ENCODE assay signal across 19 cellular contexts in genomic region chr12:109140560-109140959, GRCh38.
"Had no signal": no experiment of that assay in that cellular context is flagged by ENCODE, and none has a peak within 500 bp of the region (broad histone marks: within the 10 kb centered on the region; RNA-seq: fewer than 3 reads in every experiment).

No MANE protein-coding gene starts in this region.

- H3K27me3 ChIP-seq: dorsolateral prefrontal cortex, suprapubic skin, thyroid gland had no signal

- DNase-seq: cortex of kidney; effector CD8-positive, alpha-beta T cell; glutamatergic neuron; immature natural killer cell; naive thymus-derived CD4-positive, alpha-beta T cell; nephron progenitor cell; posterior cingulate gyrus; small intestine; stimulated activated CD4-positive, alpha-beta T cell treated with anti-CD3 and anti-CD28 coated beads, Interleukin-12 subunit alpha, Interleukin-12 subunit beta, amount 100 ng/mL, for 4 hours; stimulated activated naive CD4-positive, alpha-beta T cell; thyroid gland had no signal

- H3K27ac ChIP-seq: dorsolateral prefrontal cortex, suprapubic skin, thyroid gland had no signal

- ATAC-seq: esophagus mucosa; naive thymus-derived CD4-positive, alpha-beta T cell had no signal

- H3K27ac Mint-ChIP-seq: immature natural killer cell; naive thymus-derived CD4-positive, alpha-beta T cell; nephron progenitor cell; type B pancreatic cell had no signal

- FAIRE-seq: frontal cortex, keratinocyte, small intestine, urothelium cell line had no signal

- H3K4me1 Mint-ChIP-seq: immature natural killer cell, nephron progenitor cell had no signal

- H3K9me3 ChIP-seq: suprapubic skin, thyroid gland had no signal

- H3K9me3 Mint-ChIP-seq: central memory CD8-positive, alpha-beta T cell; immature natural killer cell; type B pancreatic cell had no signal

- H3K4me3 ChIP-seq: dorsolateral prefrontal cortex, suprapubic skin, thyroid gland had no signal

- H3K36me3 Mint-ChIP-seq: immature natural killer cell, type B pancreatic cell had no signal

- H3K27me3 Mint-ChIP-seq: type B pancreatic cell had no signal

- H3K4me3 Mint-ChIP-seq: central memory CD8-positive, alpha-beta T cell; immature natural killer cell; naive thymus-derived CD4-positive, alpha-beta T cell; nephron progenitor cell; type B pancreatic cell had no signal
